1 cellular context compared by ENCODE assay signal in the genomic region with DNA sequence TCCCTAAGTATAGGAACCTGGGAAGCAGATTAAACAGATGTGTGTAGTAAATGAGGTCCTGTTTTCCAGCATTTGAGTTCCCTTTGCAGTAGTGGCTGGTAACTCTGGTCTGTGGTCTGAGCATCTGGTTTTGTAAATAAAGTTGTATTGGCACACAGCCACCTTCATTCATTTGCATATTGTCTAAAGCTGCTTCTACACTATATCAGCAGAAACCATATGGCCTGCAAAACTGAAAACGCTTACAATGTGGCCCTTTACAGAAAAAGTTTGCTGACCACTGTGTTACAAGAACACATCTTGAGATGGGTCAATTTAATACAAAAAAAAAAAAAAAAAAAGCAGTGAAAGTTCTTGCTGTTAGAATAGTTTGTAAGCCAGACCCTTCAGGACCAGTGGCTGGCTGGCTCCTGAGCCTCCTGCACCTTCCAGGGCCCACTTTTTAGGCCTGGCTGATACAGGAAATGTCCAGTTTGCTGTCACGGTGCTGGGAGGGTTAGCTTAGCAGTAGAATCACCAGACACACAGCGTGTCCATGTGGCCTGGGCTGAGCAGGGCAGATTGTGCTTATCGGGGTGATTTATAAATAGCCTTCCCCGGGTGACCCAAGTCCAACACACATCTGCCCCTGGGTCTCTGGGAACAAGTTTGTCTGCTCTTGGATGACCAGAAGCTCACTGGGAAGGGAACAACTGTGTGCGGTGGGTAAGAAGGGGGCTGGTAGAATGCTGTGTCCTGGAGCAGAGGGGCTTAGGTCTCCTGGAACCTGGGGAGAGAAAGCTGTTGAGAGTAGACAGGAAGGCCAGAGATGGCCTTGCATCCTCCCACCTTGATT.
TF ChIP-seq lines count a peak whose summit lies in the region.

No MANE protein-coding gene starts in this region.

TF ChIP-seq in K562, 482 proteins besides CTCF, POLR2A, EP300 and RAD21 (continued from another document and continues in another):
- peak; percentile 70 for TF ChIP-seq SP1 (CRISPR knock-in tag; IDR thresholded peaks at IDR 0.05)
- TF ChIP-seq, protein P1, sequence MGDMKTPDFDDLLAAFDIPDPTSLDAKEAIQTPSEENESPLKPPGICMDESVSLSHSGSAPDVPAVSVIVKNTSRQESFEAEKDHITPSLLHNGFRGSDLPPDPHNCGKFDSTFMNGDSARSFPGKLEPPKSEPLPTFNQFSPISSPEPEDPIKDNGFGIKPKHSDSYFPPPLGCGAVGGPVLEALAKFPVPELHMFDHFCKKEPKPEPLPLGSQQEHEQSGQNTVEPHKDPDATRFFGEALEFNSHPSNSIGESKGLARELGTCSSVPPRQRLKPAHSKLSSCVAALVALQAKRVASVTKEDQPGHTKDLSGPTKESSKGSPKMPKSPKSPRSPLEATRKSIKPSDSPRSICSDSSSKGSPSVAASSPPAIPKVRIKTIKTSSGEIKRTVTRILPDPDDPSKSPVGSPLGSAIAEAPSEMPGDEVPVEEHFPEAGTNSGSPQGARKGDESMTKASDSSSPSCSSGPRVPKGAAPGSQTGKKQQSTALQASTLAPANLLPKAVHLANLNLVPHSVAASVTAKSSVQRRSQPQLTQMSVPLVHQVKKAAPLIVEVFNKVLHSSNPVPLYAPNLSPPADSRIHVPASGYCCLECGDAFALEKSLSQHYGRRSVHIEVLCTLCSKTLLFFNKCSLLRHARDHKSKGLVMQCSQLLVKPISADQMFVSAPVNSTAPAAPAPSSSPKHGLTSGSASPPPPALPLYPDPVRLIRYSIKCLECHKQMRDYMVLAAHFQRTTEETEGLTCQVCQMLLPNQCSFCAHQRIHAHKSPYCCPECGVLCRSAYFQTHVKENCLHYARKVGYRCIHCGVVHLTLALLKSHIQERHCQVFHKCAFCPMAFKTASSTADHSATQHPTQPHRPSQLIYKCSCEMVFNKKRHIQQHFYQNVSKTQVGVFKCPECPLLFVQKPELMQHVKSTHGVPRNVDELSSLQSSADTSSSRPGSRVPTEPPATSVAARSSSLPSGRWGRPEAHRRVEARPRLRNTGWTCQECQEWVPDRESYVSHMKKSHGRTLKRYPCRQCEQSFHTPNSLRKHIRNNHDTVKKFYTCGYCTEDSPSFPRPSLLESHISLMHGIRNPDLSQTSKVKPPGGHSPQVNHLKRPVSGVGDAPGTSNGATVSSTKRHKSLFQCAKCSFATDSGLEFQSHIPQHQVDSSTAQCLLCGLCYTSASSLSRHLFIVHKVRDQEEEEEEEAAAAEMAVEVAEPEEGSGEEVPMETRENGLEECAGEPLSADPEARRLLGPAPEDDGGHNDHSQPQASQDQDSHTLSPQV (IDR thresholded peaks at IDR 0.05) = peak; percentile 94
- no peak for TF ChIP-seq ATF1 (CRISPR knock-in tag; IDR thresholded peaks at IDR 0.05)
- TF ChIP-seq ATF1 (tag; IDR thresholded peaks at IDR 0.05) = peak; percentile 73
- no peak; the same call in none of the 2 replicates for TF ChIP-seq FOXM1 (IDR thresholded peaks at IDR 0.05; ENCODE audit: low read depth)
- no peak for TF ChIP-seq FOXM1 (CRISPR knock-in tag; IDR thresholded peaks at IDR 0.05; ENCODE audit: low read depth)
- no peak for TF ChIP-seq HNRNPK (IDR thresholded peaks at IDR 0.05; ENCODE audit: low read depth, low read length, poor library complexity, severe bottlenecking)
- peak; percentile 67 for TF ChIP-seq ELF1 (tag; IDR thresholded peaks at IDR 0.05)
- TF ChIP-seq, protein P2, sequence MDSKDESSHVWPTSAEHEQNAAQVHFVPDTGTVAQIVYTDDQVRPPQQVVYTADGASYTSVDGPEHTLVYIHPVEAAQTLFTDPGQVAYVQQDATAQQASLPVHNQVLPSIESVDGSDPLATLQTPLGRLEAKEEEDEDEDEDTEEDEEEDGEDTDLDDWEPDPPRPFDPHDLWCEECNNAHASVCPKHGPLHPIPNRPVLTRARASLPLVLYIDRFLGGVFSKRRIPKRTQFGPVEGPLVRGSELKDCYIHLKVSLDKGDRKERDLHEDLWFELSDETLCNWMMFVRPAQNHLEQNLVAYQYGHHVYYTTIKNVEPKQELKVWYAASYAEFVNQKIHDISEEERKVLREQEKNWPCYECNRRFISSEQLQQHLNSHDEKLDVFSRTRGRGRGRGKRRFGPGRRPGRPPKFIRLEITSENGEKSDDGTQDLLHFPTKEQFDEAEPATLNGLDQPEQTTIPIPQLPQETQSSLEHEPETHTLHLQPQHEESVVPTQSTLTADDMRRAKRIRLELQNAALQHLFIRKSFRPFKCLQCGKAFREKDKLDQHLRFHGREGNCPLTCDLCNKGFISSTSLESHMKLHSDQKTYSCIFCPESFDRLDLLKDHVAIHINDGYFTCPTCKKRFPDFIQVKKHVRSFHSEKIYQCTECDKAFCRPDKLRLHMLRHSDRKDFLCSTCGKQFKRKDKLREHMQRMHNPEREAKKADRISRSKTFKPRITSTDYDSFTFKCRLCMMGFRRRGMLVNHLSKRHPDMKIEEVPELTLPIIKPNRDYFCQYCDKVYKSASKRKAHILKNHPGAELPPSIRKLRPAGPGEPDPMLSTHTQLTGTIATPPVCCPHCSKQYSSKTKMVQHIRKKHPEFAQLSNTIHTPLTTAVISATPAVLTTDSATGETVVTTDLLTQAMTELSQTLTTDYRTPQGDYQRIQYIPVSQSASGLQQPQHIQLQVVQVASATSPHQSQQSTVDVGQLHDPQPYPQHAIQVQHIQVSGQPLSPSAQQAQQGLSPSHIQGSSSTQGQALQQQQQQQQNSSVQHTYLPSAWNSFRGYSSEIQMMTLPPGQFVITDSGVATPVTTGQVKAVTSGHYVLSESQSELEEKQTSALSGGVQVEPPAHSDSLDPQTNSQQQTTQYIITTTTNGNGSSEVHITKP (IDR thresholded peaks at IDR 0.05; ENCODE audit: partially characterized antibody) = peak; percentile 47
- TF ChIP-seq, protein P3, sequence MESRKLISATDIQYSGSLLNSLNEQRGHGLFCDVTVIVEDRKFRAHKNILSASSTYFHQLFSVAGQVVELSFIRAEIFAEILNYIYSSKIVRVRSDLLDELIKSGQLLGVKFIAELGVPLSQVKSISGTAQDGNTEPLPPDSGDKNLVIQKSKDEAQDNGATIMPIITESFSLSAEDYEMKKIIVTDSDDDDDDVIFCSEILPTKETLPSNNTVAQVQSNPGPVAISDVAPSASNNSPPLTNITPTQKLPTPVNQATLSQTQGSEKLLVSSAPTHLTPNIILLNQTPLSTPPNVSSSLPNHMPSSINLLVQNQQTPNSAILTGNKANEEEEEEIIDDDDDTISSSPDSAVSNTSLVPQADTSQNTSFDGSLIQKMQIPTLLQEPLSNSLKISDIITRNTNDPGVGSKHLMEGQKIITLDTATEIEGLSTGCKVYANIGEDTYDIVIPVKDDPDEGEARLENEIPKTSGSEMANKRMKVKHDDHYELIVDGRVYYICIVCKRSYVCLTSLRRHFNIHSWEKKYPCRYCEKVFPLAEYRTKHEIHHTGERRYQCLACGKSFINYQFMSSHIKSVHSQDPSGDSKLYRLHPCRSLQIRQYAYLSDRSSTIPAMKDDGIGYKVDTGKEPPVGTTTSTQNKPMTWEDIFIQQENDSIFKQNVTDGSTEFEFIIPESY (CRISPR knock-in tag; IDR thresholded peaks at IDR 0.05) = peak; percentile 47; the same call in 1 of the 2 replicates
- TF ChIP-seq MEF2A (IDR thresholded peaks at IDR 0.05; ENCODE audit: control insufficient read depth, low read depth, low read length) = peak; percentile 99
- peak; percentile 63; the same call in 1 of the 2 replicates for TF ChIP-seq CTBP1 (IDR thresholded peaks at IDR 0.05; ENCODE audit: borderline replicate concordance)
- peak; percentile 54; the same call in 1 of the 2 replicates for TF ChIP-seq FOXJ2 (tag; IDR thresholded peaks at IDR 0.05)
- peak; percentile 82 for TF ChIP-seq POLR2AphosphoS5 (IDR thresholded peaks at IDR 0.05; ENCODE audit: control insufficient read depth, insufficient read depth, low read depth, low read length)
- TF ChIP-seq TRIM24 (IDR thresholded peaks at IDR 0.05) = peak; percentile 80 to 88
- TF ChIP-seq POLR2G (IDR thresholded peaks at IDR 0.05; ENCODE audit: low read depth, low read length) = peak; percentile 53
- TF ChIP-seq DDX20 (tag; IDR thresholded peaks at IDR 0.05; ENCODE audit: low read depth) = no peak
- 0 out of 2 replicates have a peak, but pooled peaks have one; percentile 5 for TF ChIP-seq MAFF (IDR thresholded peaks at IDR 0.05; ENCODE audit: low read length)
- peak; percentile 85; the same call in 1 of the 2 replicates for TF ChIP-seq NCOA1 (IDR thresholded peaks at IDR 0.05; ENCODE audit: low read depth)
- TF ChIP-seq, protein P4, sequence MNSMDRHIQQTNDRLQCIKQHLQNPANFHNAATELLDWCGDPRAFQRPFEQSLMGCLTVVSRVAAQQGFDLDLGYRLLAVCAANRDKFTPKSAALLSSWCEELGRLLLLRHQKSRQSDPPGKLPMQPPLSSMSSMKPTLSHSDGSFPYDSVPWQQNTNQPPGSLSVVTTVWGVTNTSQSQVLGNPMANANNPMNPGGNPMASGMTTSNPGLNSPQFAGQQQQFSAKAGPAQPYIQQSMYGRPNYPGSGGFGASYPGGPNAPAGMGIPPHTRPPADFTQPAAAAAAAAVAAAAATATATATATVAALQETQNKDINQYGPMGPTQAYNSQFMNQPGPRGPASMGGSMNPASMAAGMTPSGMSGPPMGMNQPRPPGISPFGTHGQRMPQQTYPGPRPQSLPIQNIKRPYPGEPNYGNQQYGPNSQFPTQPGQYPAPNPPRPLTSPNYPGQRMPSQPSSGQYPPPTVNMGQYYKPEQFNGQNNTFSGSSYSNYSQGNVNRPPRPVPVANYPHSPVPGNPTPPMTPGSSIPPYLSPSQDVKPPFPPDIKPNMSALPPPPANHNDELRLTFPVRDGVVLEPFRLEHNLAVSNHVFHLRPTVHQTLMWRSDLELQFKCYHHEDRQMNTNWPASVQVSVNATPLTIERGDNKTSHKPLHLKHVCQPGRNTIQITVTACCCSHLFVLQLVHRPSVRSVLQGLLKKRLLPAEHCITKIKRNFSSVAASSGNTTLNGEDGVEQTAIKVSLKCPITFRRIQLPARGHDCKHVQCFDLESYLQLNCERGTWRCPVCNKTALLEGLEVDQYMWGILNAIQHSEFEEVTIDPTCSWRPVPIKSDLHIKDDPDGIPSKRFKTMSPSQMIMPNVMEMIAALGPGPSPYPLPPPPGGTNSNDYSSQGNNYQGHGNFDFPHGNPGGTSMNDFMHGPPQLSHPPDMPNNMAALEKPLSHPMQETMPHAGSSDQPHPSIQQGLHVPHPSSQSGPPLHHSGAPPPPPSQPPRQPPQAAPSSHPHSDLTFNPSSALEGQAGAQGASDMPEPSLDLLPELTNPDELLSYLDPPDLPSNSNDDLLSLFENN (IDR thresholded peaks at IDR 0.05; ENCODE audit: low read depth in 2 of 2, low read length in 2 of 2) = peak in 1 of 2 experiments; percentile 92; a peak in 2 of 4 replicates
- TF ChIP-seq, protein P5, sequence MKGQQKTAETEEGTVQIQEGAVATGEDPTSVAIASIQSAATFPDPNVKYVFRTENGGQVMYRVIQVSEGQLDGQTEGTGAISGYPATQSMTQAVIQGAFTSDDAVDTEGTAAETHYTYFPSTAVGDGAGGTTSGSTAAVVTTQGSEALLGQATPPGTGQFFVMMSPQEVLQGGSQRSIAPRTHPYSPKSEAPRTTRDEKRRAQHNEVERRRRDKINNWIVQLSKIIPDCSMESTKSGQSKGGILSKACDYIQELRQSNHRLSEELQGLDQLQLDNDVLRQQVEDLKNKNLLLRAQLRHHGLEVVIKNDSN (CRISPR knock-in tag; IDR thresholded peaks at IDR 0.05) = 0 out of 2 replicates have a peak, but pooled peaks have one; percentile 56
- peak; percentile 23; the same call in 1 of the 2 replicates for TF ChIP-seq KLF6 (CRISPR knock-in tag; IDR thresholded peaks at IDR 0.05; ENCODE audit: borderline replicate concordance)
- TF ChIP-seq, protein P6, sequence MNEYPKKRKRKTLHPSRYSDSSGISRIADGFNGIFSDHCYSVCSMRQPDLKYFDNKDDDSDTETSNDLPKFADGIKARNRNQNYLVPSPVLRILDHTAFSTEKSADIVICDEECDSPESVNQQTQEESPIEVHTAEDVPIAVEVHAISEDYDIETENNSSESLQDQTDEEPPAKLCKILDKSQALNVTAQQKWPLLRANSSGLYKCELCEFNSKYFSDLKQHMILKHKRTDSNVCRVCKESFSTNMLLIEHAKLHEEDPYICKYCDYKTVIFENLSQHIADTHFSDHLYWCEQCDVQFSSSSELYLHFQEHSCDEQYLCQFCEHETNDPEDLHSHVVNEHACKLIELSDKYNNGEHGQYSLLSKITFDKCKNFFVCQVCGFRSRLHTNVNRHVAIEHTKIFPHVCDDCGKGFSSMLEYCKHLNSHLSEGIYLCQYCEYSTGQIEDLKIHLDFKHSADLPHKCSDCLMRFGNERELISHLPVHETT (CRISPR knock-in tag; conservative IDR thresholded peaks at IDR 0.05 in 1 of 2, IDR thresholded peaks at IDR 0.05 in 1 of 2) = peak in 1 of 2 experiments; percentile 85; a peak in 2 of 4 replicates
- peak; percentile 75; the same call in 1 of the 2 replicates for TF ChIP-seq ZKSCAN8 (CRISPR knock-in tag; IDR thresholded peaks at IDR 0.05)
- peak; percentile 41; the same call in 1 of the 2 replicates for TF ChIP-seq NFRKB (IDR thresholded peaks at IDR 0.05; ENCODE audit: low read depth)
- TF ChIP-seq, protein P7, sequence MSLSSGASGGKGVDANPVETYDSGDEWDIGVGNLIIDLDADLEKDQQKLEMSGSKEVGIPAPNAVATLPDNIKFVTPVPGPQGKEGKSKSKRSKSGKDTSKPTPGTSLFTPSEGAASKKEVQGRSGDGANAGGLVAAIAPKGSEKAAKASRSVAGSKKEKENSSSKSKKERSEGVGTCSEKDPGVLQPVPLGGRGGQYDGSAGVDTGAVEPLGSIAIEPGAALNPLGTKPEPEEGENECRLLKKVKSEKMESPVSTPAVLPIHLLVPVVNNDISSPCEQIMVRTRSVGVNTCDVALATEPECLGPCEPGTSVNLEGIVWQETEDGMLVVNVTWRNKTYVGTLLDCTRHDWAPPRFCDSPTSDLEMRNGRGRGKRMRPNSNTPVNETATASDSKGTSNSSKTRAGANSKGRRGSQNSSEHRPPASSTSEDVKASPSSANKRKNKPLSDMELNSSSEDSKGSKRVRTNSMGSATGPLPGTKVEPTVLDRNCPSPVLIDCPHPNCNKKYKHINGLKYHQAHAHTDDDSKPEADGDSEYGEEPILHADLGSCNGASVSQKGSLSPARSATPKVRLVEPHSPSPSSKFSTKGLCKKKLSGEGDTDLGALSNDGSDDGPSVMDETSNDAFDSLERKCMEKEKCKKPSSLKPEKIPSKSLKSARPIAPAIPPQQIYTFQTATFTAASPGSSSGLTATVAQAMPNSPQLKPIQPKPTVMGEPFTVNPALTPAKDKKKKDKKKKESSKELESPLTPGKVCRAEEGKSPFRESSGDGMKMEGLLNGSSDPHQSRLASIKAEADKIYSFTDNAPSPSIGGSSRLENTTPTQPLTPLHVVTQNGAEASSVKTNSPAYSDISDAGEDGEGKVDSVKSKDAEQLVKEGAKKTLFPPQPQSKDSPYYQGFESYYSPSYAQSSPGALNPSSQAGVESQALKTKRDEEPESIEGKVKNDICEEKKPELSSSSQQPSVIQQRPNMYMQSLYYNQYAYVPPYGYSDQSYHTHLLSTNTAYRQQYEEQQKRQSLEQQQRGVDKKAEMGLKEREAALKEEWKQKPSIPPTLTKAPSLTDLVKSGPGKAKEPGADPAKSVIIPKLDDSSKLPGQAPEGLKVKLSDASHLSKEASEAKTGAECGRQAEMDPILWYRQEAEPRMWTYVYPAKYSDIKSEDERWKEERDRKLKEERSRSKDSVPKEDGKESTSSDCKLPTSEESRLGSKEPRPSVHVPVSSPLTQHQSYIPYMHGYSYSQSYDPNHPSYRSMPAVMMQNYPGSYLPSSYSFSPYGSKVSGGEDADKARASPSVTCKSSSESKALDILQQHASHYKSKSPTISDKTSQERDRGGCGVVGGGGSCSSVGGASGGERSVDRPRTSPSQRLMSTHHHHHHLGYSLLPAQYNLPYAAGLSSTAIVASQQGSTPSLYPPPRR (CRISPR knock-in tag; IDR thresholded peaks at IDR 0.05; ENCODE audit: borderline replicate concordance) = no peak
- TF ChIP-seq SMARCA4 (IDR thresholded peaks at IDR 0.05) = peak; percentile 89
- TF ChIP-seq NFE2 (IDR thresholded peaks at IDR 0.05; ENCODE audit: low read depth) = peak; percentile 49
- TF ChIP-seq TRIM28 (IDR thresholded peaks at IDR 0.05) = peak; percentile 55; the same call in 1 of the 2 replicates
